In genomic region chr16:75218256-75219076, GRCh38 we compare ENCODE assay signal across 9 cellular contexts. TPM values are rescaled to one million over a fixed set of nuclear protein-coding genes. Genes with fewer than 3 reads are reported as not detected.
DNase-seq lines count a peak whose midpoint lies in the region; ATAC-seq and TF ChIP-seq lines count a peak whose summit lies in the region.
"Had no signal": no experiment of that assay in that cellular context is flagged by ENCODE, and none has a peak within 500 bp of the region (broad histone marks: within the 10 kb centered on the region; RNA-seq: fewer than 3 reads in every experiment).

Gene CTRB1, plus strand, starts transcription at chr16:75218988. Its CDS starts 20 bp downstream, at chr16:75219008.

- no peak for TF ChIP-seq EP300 in transverse colon (IDR thresholded peaks at IDR 0.05; ENCODE audit: low read depth)

- no peak for TF ChIP-seq POLR2A in transverse colon (IDR thresholded peaks at IDR 0.05)

- WGBS in transverse colon (ENCODE audit: low coverage in 1 of 2), 2 donors = 78 to 96% methylated on average over 4 to 18 of the region's 19 CpGs

- in situ Hi-C loops in HAP-1 (cut with MboI; ENCODE audit: low sequenced_read_pairs) = no loop called here
- in situ Hi-C loops in transverse colon (cut with MboI; ENCODE audit: low pct_ligation_motif_present in 1 of 4, low pct_unique_long_range_greater_than_20kb in 1 of 4, low sequenced_read_pairs in 3 of 4) = loop anchor here in 3 of 4 donors (10.0 to 25.0 kb wide), 3 partner anchors 169 to 544 kb away; no protein-coding TSS in a partner anchor

- peak; percentile 65 for ATAC-seq in GM19351 (IDR thresholded peaks at IDR 0.05; ENCODE audit: unreplicated experiment)
- peak; percentile 78 for ATAC-seq in HG03558 (IDR thresholded peaks at IDR 0.05; ENCODE audit: extremely low read depth, unreplicated experiment)
- no peak for ATAC-seq in HG03139 (IDR thresholded peaks at IDR 0.05; ENCODE audit: unreplicated experiment)

- H3K27me3 ChIP-seq in HAP-1 (ENCODE audit: low read depth) (no peaks in the 10 kb centered on the region), transverse colon (no peaks in the 10 kb centered on the region)

- H3K4me1 ChIP-seq in HAP-1 (no peaks in the 10 kb centered on the region), transverse colon (no peaks in the 10 kb centered on the region)

- intact Hi-C loops in head of caudate nucleus (cut with DNase I) (no loop called here), transverse colon (cut with DNase I; ENCODE audit: low total_unique reads) (no loop called here)

- no peak for TF ChIP-seq CTCF in transverse colon (IDR thresholded peaks at IDR 0.05)

- H3K36me3 ChIP-seq in HAP-1 (replicated peaks) = no peaks in the 10 kb centered on the region
- no peaks in the 10 kb centered on the region for H3K36me3 ChIP-seq in transverse colon

- H3K27ac ChIP-seq in transverse colon = no peak within 1 kb of the TSS

- H3K9me3 ChIP-seq in HAP-1 (no peaks in the 10 kb centered on the region), transverse colon (no peaks in the 10 kb centered on the region)

- DNase-seq in D341Med (ENCODE audit: low spot score) (peak; percentile 8), head of caudate nucleus (peak in 37 of 42 donors; percentile 28 to 85 (median 67)), HAP-1 (ENCODE audit: low spot score in 2 of 2) (no peak), SW 1271 (lab: John Stamatoyannopoulos, UW) (no peak), transverse colon (no peak)

- H3K4me3 ChIP-seq in HAP-1 (no peak within 1 kb of the TSS), transverse colon (no peak within 1 kb of the TSS)

RNA-seq across cellular contexts. Expression of gene CTRB1, which starts in this region (rescaled TPM):
- total RNA-seq in transverse colon = not detected
- total RNA-seq: NCI-H460 had no signal

Comparison
In these comparisons a context has a peak if more than half of its experiments do, and no peak if none do; other contexts are left out.
1. DNase-seq: peak in D341Med (single experiment) and head of caudate nucleus (37 of 42); none in HAP-1 (0 of 2), SW 1271 (0 of 2) and transverse colon (single experiment).